Comparison of ENCODE assay signal across 7 cellular contexts in genomic region chr7:115042596-115042995, GRCh38.
"Had no signal": no experiment of that assay in that cellular context is flagged by ENCODE, and none has a peak within 500 bp of the region (broad histone marks: within the 10 kb centered on the region; RNA-seq: fewer than 3 reads in every experiment).

No MANE protein-coding gene starts in this region.

- FAIRE-seq: GM12878, GM12891, GM12892, GM18507, GM19239 had no signal

- DNase-seq: GDM1, GF-D8 had no signal

- ATAC-seq: GM12878 had no signal

- H3K4me3 ChIP-seq: GM12878 had no signal
